Comparison of ENCODE assay signal across 1 cellular context in genomic region chr19:55581145-55581827, GRCh38.
TF ChIP-seq lines count a peak whose summit lies in the region.

No MANE protein-coding gene starts in this region.

TF ChIP-seq in HepG2, 621 proteins besides CTCF, POLR2A, EP300 and RAD21 (continued from another document and continues in another):
- no peak for TF ChIP-seq MNT (IDR thresholded peaks at IDR 0.05)
- peak; percentile 54; the same call in 1 of the 2 replicates for TF ChIP-seq ZBTB25 (CRISPR knock-in tag; IDR thresholded peaks at IDR 0.05)
- TF ChIP-seq ARNT2 (CRISPR knock-in tag; IDR thresholded peaks at IDR 0.05; ENCODE audit: low read depth), result peak; percentile 55; the same call in 1 of the 2 replicates
- TF ChIP-seq ZNF570 (CRISPR knock-in tag; IDR thresholded peaks at IDR 0.05; ENCODE audit: borderline replicate concordance), result 0 out of 2 replicates have a peak, but pooled peaks have one; percentile 52
- peak; percentile 47; the same call in 1 of the 2 replicates for TF ChIP-seq FOXA3 (CRISPR knock-in tag; IDR thresholded peaks at IDR 0.05)
- no peak for TF ChIP-seq E2F2 (CRISPR knock-in tag; IDR thresholded peaks at IDR 0.05; ENCODE audit: borderline replicate concordance)
- peak; percentile 47; the same call in 1 of the 2 replicates for TF ChIP-seq SMAD3 (CRISPR knock-in tag; IDR thresholded peaks at IDR 0.05)
- TF ChIP-seq IRF9 (CRISPR knock-in tag; IDR thresholded peaks at IDR 0.05; ENCODE audit: borderline replicate concordance), result peak; percentile 77; the same call in 1 of the 2 replicates
- TF ChIP-seq SP140L (CRISPR knock-in tag; IDR thresholded peaks at IDR 0.05; ENCODE audit: borderline replicate concordance), result peak; percentile 87; the same call in 1 of the 2 replicates
- TF ChIP-seq ZSCAN9 (CRISPR knock-in tag; IDR thresholded peaks at IDR 0.05; ENCODE audit: borderline replicate concordance), result peak; percentile 88; the same call in 1 of the 2 replicates
- TF ChIP-seq ZNF501 (CRISPR knock-in tag; IDR thresholded peaks at IDR 0.05), result 0 out of 2 replicates have a peak, but pooled peaks have one; percentile 28
- peak; percentile 24; the same call in 1 of the 2 replicates for TF ChIP-seq FOSL2 (CRISPR knock-in tag; IDR thresholded peaks at IDR 0.05)
- peak; percentile 17; the same call in 1 of the 2 replicates for TF ChIP-seq ARID4A (CRISPR knock-in tag; IDR thresholded peaks at IDR 0.05; ENCODE audit: borderline replicate concordance)
- TF ChIP-seq AHR (CRISPR knock-in tag; IDR thresholded peaks at IDR 0.05), result 0 out of 2 replicates have a peak, but pooled peaks have one; percentile 56
- 0 out of 2 replicates have a peak, but pooled peaks have one; percentile 30 for TF ChIP-seq ZSCAN22 (CRISPR knock-in tag; IDR thresholded peaks at IDR 0.05)
- peak; percentile 5 for TF ChIP-seq ASH2L (IDR thresholded peaks at IDR 0.05; ENCODE audit: insufficient read length, low read depth, low read length)
- TF ChIP-seq ZNF3 (CRISPR knock-in tag; IDR thresholded peaks at IDR 0.05), result peak; percentile 32
- 0 out of 2 replicates have a peak, but pooled peaks have one; percentile 27 for TF ChIP-seq ZNF12 (CRISPR knock-in tag; IDR thresholded peaks at IDR 0.05)
- TF ChIP-seq TOPORS (CRISPR knock-in tag; IDR thresholded peaks at IDR 0.05), result no peak
- peak; percentile 19; the same call in 1 of the 2 replicates for TF ChIP-seq HDAC1 (CRISPR knock-in tag; IDR thresholded peaks at IDR 0.05)
- 0 out of 2 replicates have a peak, but pooled peaks have one; percentile 66 for TF ChIP-seq ZBTB2 (CRISPR knock-in tag; IDR thresholded peaks at IDR 0.05; ENCODE audit: low read depth)
- peak; percentile 3; the same call in 1 of the 2 replicates for TF ChIP-seq ZFY (CRISPR knock-in tag; IDR thresholded peaks at IDR 0.05)
- no peak; the same call in 1 of the 2 replicates for TF ChIP-seq FOXP4 (CRISPR knock-in tag; IDR thresholded peaks at IDR 0.05)
- TF ChIP-seq SIN3A (IDR thresholded peaks at IDR 0.05; ENCODE audit: borderline replicate concordance, low read depth, low read length), result peak; percentile 90; the same call in 1 of the 2 replicates
- TF ChIP-seq KDM4B (CRISPR knock-in tag; IDR thresholded peaks at IDR 0.05), result 0 out of 2 replicates have a peak, but pooled peaks have one; percentile 44
- TF ChIP-seq SRY (CRISPR knock-in tag; IDR thresholded peaks at IDR 0.05), result 0 out of 2 replicates have a peak, but pooled peaks have one; percentile 60
- TF ChIP-seq SETDB1 (CRISPR knock-in tag; IDR thresholded peaks at IDR 0.05; ENCODE audit: borderline replicate concordance), result no peak
- no peak for TF ChIP-seq CBX1 (IDR thresholded peaks at IDR 0.05; ENCODE audit: low read depth)
- no peak for TF ChIP-seq ZBTB21 (CRISPR knock-in tag; IDR thresholded peaks at IDR 0.05)
- TF ChIP-seq ZNF652 (CRISPR knock-in tag; IDR thresholded peaks at IDR 0.05; ENCODE audit: borderline replicate concordance, low read depth), result no peak; the same call in 1 of the 2 replicates
- 0 out of 2 replicates have a peak, but pooled peaks have one; percentile 42 for TF ChIP-seq ONECUT2 (CRISPR knock-in tag; IDR thresholded peaks at IDR 0.05)
- TF ChIP-seq NFYB (CRISPR knock-in tag; IDR thresholded peaks at IDR 0.05), result peak; percentile 6; the same call in 1 of the 2 replicates
- TF ChIP-seq NFYC (CRISPR knock-in tag; IDR thresholded peaks at IDR 0.05), result 0 out of 2 replicates have a peak, but pooled peaks have one; percentile 15
- 0 out of 2 replicates have a peak, but pooled peaks have one; percentile 8 for TF ChIP-seq DNMT3B (CRISPR knock-in tag; conservative IDR thresholded peaks at IDR 0.05)
- 0 out of 2 replicates have a peak, but pooled peaks have one; percentile 19 for TF ChIP-seq THRA (CRISPR knock-in tag; IDR thresholded peaks at IDR 0.05; ENCODE audit: borderline replicate concordance)
- TF ChIP-seq ATF5 (CRISPR knock-in tag; IDR thresholded peaks at IDR 0.05; ENCODE audit: low read depth), result peak; percentile 72; the same call in 1 of the 2 replicates
- no peak for TF ChIP-seq GFI1 (CRISPR knock-in tag; IDR thresholded peaks at IDR 0.05; ENCODE audit: borderline replicate concordance)
- TF ChIP-seq ZNF143 (CRISPR knock-in tag; IDR thresholded peaks at IDR 0.05), result no peak
- TF ChIP-seq ZNF780A (CRISPR knock-in tag; IDR thresholded peaks at IDR 0.05), result peak; percentile 85; the same call in 1 of the 2 replicates
- TF ChIP-seq CEBPZ (IDR thresholded peaks at IDR 0.05; ENCODE audit: low read length), result no peak
